9 cellular contexts compared by ENCODE assay signal in genomic region chr2:127649100-127649611, GRCh38. TPM values are rescaled to one million over a fixed set of nuclear protein-coding genes. Genes with fewer than 3 reads are reported as not detected.
DNase-seq lines count a peak whose midpoint lies in the region; FAIRE-seq and TF ChIP-seq lines count a peak whose summit lies in the region.
"Had no signal": no experiment of that assay in that cellular context is flagged by ENCODE, and none has a peak within 500 bp of the region (broad histone marks: within the 10 kb centered on the region; RNA-seq: fewer than 3 reads in every experiment).

No MANE protein-coding gene starts in this region.

- no peak for FAIRE-seq in RCC 7860 (lab: Jason Lieb, UNC)

- intact Hi-C loops in dorsolateral prefrontal cortex (cut with DNase I) (loop anchor here (2.0 to 5.0 kb wide), 3 partner anchors 53 to 122 kb away; partner anchors contain the start of genes IWS1 (in 1 of the 2) and SFT2D3 (in 1 of the 2)), colonic mucosa (cut with DNase I) (loop anchor here (5.0 kb wide), 1 partner anchor 452 kb away; no protein-coding TSS in a partner anchor)

- H3K36me3 ChIP-seq in neutrophil (no peaks in the 10 kb centered on the region), colonic mucosa (no peaks in the 10 kb centered on the region)

- H3K27ac ChIP-seq in dorsolateral prefrontal cortex (peak overlapping the region in 54 of 59 donors; percentile 6 to 98 (median 91)), neutrophil (peak overlapping the region; percentile 51), colonic mucosa (no peak overlapping the region)

- H3K4me3 ChIP-seq in dorsolateral prefrontal cortex (peak overlapping the region in 10 of 59 donors; percentile 1 to 37 (median 20)), neutrophil (ENCODE audit: low read depth in 1 of 2, low read length in 1 of 2) (peak overlapping the region; percentile 6 to 35), colonic mucosa (no peak overlapping the region)

- H3K9ac ChIP-seq in colonic mucosa (ENCODE audit: low read depth in 2 of 2, low read length in 2 of 2), result no peak overlapping the region

- DNase-seq in DMS153 (lab: John Stamatoyannopoulos, UW) (peak; percentile 36), NCI-H2029 (lab: John Stamatoyannopoulos, UW) (peak; percentile 48), dorsolateral prefrontal cortex (no peak), colonic mucosa (no peak), RCC 7860 (ENCODE audit: low spot score) (no peak), HCEC 1CT (no peak)
- no peak for DNase-seq in central memory CD4-positive, alpha-beta T cell
- DNase-seq: SIG-M5 had no signal

- H3K9me3 ChIP-seq in neutrophil (no peaks in the 10 kb centered on the region), colonic mucosa (no peaks in the 10 kb centered on the region)

- TF ChIP-seq CTCF in dorsolateral prefrontal cortex (IDR thresholded peaks at IDR 0.05 in 54 of 56, conservative IDR thresholded peaks at IDR 0.05 in 2 of 56; ENCODE audit: low read depth in 1 of 56, partially characterized antibody in 56 of 56) (no peak), neutrophil (IDR thresholded peaks at IDR 0.05) (no peak), colonic mucosa (IDR thresholded peaks at IDR 0.05) (no peak)

- no peaks in the 10 kb centered on the region for H3K27me3 ChIP-seq in dorsolateral prefrontal cortex
- H3K27me3 ChIP-seq in neutrophil, result no peaks in the 10 kb centered on the region
- no peaks in the 10 kb centered on the region for H3K27me3 ChIP-seq in colonic mucosa

- peaks cover 9 to 26% of the 10 kb centered on the region in 2 experiments for H3K4me1 ChIP-seq in neutrophil (ENCODE audit: control insufficient read depth in 1 of 2, insufficient read depth in 1 of 2, low read depth in 1 of 2, low read length in 1 of 2)
- no peaks in the 10 kb centered on the region for H3K4me1 ChIP-seq in colonic mucosa

RNA-seq across cellular contexts. Expression of gene GPR17, which starts 3.2 kb away (rescaled TPM):
- total RNA-seq in dorsolateral prefrontal cortex (10 to 100 TPM in 78 of 120 experiments, 1 to 10 TPM in 41, under 1 TPM in 1; 0.72 to 27.7 (median 11.7) TPM), colonic mucosa (under 1 TPM; 0.16 to 0.20 TPM)

RNA-seq across cellular contexts. Expression of gene LIMS2, which starts 26.2 kb away (rescaled TPM):
- 10 to 100 TPM in 109 of 120 experiments, 1 to 10 TPM in 11; 5.8 to 55.7 (median 18.4) TPM for total RNA-seq in dorsolateral prefrontal cortex
- 10 to 100 TPM in 1 of 2 donors, 1 to 10 TPM in 1; 6.6 to 37.2 TPM for total RNA-seq in colonic mucosa

RNA-seq across cellular contexts. Expression of gene SFT2D3, which starts 52.1 kb away (rescaled TPM):
- total RNA-seq in dorsolateral prefrontal cortex, result 1 to 10 TPM; 1.3 to 5.3 (median 3.1) TPM
- 1 to 10 TPM; 6.0 to 7.5 TPM for total RNA-seq in colonic mucosa

Comparison
In these comparisons a context has a peak if more than half of its experiments do, and no peak if none do; other contexts are left out.
1. DNase-seq: peak in DMS153 (single experiment) and NCI-H2029 (single experiment); none in dorsolateral prefrontal cortex (0 of 10), colonic mucosa (single experiment), RCC 7860 (single experiment), central memory CD4-positive, alpha-beta T cell (single experiment) and HCEC 1CT (single experiment).